ENCODE assay signal across 15 cellular contexts in genomic region chr3:89184151-89184550, GRCh38.
"Had no signal": no experiment of that assay in that cellular context is flagged by ENCODE, and none has a peak within 500 bp of the region (broad histone marks: within the 10 kb centered on the region; RNA-seq: fewer than 3 reads in every experiment).

No MANE protein-coding gene starts in this region.

- H3K4me2 ChIP-seq: smooth muscle cell had no signal

- DNase-seq: activated B cell treated with CpG ODN at 0.5 μM for 24 hours; activated CD4-positive, alpha-beta T cell treated with anti-CD3 and anti-CD28 coated beads, Interleukin-2, amount 10 ng/mL, durations not matched to agents 24 days and 14 days; activated CD8-positive, alpha-beta T cell treated with anti-CD3 and anti-CD28 coated beads, Interleukin-2, amount 10 ng/mL, durations not matched to agents 7 days and 5 days; activated naive CD4-positive, alpha-beta T cell treated with anti-CD3 and anti-CD28 coated beads, Interleukin-2, amount 10 ng/mL, durations not matched to agents 7 days and 5 days; activated T-cell treated with anti-CD3 and anti-CD28 coated beads, Interleukin-2, amount 50 U/mL, for 4 hours; aorta; cerebellar nuclear complex; effector CD8-positive, alpha-beta T cell; left cardiac atrium; lower lobe of right lung; naive thymus-derived CD8-positive, alpha-beta T cell; pancreas; stimulated activated CD4-positive, alpha-beta T cell treated with anti-CD3 and anti-CD28 coated beads, Interleukin-4, amount 100 ng/mL, for 1 hour had no signal

- H3K27ac ChIP-seq: lower lobe of right lung, pancreas, thoracic aorta had no signal

- H3K4me3 ChIP-seq: lower lobe of right lung, pancreas, smooth muscle cell, thoracic aorta had no signal

- H3K27me3 ChIP-seq: pancreas had no signal

- H3K9me3 ChIP-seq: lower lobe of right lung, pancreas, thoracic aorta had no signal

- H3K4me1 ChIP-seq: lower lobe of right lung had no signal

- H3K36me3 ChIP-seq: lower lobe of right lung, pancreas, thoracic aorta had no signal
